In the genomic region with DNA sequence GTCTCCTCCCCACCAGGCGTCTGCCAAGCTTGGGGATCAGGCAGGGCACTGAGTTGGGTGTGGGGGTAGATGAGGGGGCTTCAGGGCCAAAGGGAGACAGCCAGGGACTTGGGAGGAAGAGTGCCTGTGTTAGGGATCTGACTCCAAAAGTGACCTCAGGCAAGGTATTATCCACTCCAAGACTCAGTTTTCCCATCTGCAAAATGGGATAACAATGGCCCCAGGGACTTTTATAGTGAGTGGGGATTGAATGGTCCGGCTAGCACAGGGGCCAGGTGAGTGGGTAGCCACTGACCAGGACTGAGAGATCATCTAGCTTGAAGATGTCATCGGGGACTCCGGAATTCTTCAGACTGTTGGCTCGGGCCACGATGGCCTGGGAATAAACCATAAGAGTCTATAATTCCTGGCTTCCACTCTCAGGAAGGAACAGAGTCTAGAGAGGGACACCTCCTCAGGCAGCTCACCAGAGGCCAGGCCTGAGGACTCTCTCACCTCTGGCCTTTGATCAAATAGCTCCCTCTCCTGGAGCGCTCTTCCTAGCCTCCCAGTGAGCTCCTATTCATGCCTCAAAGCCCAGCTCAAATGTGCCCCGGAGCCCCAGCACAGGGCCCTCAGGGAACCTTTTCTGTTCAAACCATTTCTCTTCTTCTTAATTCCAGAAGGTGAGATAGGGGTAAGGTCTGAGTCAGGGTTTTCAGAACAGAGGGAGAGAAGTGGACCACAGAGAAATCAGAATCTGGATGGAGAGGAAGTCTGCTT, we compare ENCODE assay signal across 1 cellular context.
TF ChIP-seq lines count a peak whose summit lies in the region.

No MANE protein-coding gene starts in this region.

TF ChIP-seq in GM23338, 12 proteins besides CTCF, POLR2A, EP300 and RAD21 (continued from another document):
- TF ChIP-seq, protein P1, sequence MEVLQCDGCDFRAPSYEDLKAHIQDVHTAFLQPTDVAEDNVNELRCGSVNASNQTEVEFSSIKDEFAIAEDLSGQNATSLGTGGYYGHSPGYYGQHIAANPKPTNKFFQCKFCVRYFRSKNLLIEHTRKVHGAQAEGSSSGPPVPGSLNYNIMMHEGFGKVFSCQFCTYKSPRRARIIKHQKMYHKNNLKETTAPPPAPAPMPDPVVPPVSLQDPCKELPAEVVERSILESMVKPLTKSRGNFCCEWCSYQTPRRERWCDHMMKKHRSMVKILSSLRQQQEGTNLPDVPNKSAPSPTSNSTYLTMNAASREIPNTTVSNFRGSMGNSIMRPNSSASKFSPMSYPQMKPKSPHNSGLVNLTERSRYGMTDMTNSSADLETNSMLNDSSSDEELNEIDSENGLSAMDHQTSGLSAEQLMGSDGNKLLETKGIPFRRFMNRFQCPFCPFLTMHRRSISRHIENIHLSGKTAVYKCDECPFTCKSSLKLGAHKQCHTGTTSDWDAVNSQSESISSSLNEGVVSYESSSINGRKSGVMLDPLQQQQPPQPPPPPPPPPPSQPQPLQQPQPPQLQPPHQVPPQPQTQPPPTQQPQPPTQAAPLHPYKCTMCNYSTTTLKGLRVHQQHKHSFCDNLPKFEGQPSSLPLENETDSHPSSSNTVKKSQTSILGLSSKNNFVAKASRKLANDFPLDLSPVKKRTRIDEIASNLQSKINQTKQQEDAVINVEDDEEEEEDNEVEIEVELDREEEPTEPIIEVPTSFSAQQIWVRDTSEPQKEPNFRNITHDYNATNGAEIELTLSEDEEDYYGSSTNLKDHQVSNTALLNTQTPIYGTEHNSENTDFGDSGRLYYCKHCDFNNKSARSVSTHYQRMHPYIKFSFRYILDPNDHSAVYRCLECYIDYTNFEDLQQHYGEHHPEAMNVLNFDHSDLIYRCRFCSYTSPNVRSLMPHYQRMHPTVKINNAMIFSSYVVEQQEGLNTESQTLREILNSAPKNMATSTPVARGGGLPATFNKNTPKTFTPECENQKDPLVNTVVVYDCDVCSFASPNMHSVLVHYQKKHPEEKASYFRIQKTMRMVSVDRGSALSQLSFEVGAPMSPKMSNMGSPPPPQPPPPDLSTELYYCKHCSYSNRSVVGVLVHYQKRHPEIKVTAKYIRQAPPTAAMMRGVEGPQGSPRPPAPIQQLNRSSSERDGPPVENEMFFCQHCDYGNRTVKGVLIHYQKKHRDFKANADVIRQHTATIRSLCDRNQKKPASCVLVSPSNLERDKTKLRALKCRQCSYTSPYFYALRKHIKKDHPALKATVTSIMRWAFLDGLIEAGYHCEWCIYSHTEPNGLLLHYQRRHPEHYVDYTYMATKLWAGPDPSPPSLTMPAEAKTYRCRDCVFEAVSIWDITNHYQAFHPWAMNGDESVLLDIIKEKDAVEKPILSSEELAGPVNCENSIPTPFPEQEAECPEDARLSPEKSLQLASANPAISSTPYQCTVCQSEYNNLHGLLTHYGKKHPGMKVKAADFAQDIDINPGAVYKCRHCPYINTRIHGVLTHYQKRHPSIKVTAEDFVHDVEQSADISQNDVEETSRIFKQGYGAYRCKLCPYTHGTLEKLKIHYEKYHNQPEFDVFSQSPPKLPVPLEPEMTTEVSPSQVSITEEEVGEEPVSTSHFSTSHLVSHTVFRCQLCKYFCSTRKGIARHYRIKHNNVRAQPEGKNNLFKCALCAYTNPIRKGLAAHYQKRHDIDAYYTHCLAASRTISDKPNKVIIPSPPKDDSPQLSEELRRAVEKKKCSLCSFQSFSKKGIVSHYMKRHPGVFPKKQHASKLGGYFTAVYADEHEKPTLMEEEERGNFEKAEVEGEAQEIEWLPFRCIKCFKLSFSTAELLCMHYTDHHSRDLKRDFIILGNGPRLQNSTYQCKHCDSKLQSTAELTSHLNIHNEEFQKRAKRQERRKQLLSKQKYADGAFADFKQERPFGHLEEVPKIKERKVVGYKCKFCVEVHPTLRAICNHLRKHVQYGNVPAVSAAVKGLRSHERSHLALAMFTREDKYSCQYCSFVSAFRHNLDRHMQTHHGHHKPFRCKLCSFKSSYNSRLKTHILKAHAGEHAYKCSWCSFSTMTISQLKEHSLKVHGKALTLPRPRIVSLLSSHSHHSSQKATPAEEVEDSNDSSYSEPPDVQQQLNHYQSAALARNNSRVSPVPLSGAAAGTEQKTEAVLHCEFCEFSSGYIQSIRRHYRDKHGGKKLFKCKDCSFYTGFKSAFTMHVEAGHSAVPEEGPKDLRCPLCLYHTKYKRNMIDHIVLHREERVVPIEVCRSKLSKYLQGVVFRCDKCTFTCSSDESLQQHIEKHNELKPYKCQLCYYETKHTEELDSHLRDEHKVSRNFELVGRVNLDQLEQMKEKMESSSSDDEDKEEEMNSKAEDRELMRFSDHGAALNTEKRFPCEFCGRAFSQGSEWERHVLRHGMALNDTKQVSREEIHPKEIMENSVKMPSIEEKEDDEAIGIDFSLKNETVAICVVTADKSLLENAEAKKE (CRISPR knock-in tag; IDR thresholded peaks at IDR 0.05): no peak
